In the genomic region with DNA sequence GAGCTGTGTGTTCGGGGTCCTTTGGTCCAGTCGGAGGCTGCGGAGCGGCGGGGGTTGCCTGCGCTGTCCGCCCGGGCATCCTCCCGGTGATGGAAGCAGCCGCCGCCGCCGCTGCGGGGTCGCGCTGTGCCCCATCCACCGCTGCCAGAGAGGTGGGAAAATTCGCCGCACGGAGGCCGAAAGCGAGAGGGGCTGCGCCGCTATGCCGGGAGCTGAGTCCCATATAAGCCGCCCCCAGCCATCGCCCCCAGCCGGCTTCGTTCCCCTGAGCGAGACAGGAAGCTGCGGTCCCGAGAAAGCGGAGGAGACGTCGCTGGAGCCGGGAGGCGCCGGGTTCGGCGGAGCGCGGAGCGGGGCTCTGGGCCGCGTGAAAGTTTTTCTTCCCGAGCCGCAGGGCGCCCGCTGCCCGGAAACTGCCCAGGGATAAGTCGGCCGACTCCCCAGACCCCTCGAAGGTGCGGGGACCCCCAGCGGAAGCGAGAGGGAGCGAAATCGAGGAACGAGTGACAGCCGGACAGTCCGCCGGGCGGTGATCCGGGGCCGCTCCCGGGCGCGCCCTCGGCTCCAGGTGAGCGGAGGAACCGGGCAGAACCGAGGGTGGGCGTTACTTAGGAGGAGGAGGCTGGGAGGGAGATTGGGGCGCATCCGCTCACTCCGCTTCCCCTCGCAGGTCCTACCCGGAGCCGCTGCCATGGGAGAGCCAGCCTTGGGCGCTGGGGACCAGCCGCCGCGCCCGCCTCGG, we compare ENCODE assay signal across 9 cellular contexts. TPM values are rescaled to one million over a fixed set of nuclear protein-coding genes. Genes with fewer than 3 reads are reported as not detected.
DNase-seq lines count a peak whose midpoint lies in the region; ATAC-seq, FAIRE-seq and TF ChIP-seq lines count a peak whose summit lies in the region.
"Had no signal": no experiment of that assay in that cellular context is flagged by ENCODE, and none has a peak within 500 bp of the region (broad histone marks: within the 10 kb centered on the region; RNA-seq: fewer than 3 reads in every experiment).

No MANE protein-coding gene starts in this region.

- no peak for FAIRE-seq in kidney (lab: Jason Lieb, UNC)
- FAIRE-seq: islet of Langerhans had no signal

- H3K4me1 ChIP-seq in breast epithelium: peaks cover 0 to 8% of the 10 kb centered on the region in 2 donors
- H3K4me1 ChIP-seq in kidney (ENCODE audit: control insufficient read depth in 1 of 2, insufficient read depth in 1 of 2, low read depth in 1 of 2, low read length in 2 of 2): peaks cover 0 to 3% of the 10 kb centered on the region in 2 donors

- no peak for TF ChIP-seq CTCF in breast epithelium (IDR thresholded peaks at IDR 0.05)
- no peak for TF ChIP-seq CTCF in kidney (IDR thresholded peaks at IDR 0.05; ENCODE audit: borderline replicate concordance, extremely low read depth, insufficient read depth)

- POLR2A ChIA-PET in T-cell (lab: Charles Lee): no interaction called here

- TF ChIP-seq POLR2A in breast epithelium (IDR thresholded peaks at IDR 0.05): no peak

- no peaks in the 10 kb centered on the region for H3K27me3 Mint-ChIP-seq in T-cell

- no peaks in the 10 kb centered on the region for H3K9me3 Mint-ChIP-seq in T-cell

- H3K27ac ChIP-seq in breast epithelium (peak overlapping the region in 1 of 2 donors; percentile 80), kidney (ENCODE audit: low read depth in 2 of 2, low read length in 2 of 2) (peak overlapping the region in 1 of 2 donors; percentile 57)

- peaks cover 44 to 48% (median 44%) of the 10 kb centered on the region in 3 donors for H3K4me1 Mint-ChIP-seq in T-cell

- no peaks in the 10 kb centered on the region for H3K36me3 ChIP-seq in breast epithelium
- no peaks in the 10 kb centered on the region for H3K36me3 ChIP-seq in kidney (ENCODE audit: control insufficient read depth in 1 of 2, insufficient read depth in 2 of 2, low read length in 2 of 2)

- no peak overlapping the region for H3K9ac ChIP-seq in kidney (ENCODE audit: low read length in 2 of 2)

- H3K27me3 ChIP-seq in breast epithelium: peaks cover 0 to 3% of the 10 kb centered on the region in 2 donors

- peak overlapping the region in 1 of 2 donors; percentile 71 for H3K27ac Mint-ChIP-seq in T-cell

- H3K9me3 ChIP-seq in breast epithelium: no peaks in the 10 kb centered on the region
- no peaks in the 10 kb centered on the region for H3K9me3 ChIP-seq in kidney (ENCODE audit: control insufficient read depth in 1 of 2, low read length in 2 of 2)

- peak; percentile 11 for ATAC-seq in HG03097 (IDR thresholded peaks at IDR 0.05; ENCODE audit: low FRiP score, unreplicated experiment)
- ATAC-seq in T-cell (replicated peaks in 1 of 4): peak; percentile 20 to 26 (median 22)

- DNase-seq in SIG-M5 treated with dmso at 0.1 percent for 504 hours (lab: John Stamatoyannopoulos, UW; ENCODE audit: unreplicated experiment) (peak; percentile 35), SIG-M5 (lab: John Stamatoyannopoulos, UW) (no peak), T-cell (peak in 24 of 34 experiments; percentile 3 to 53 (median 22)), breast epithelium (ENCODE audit: low spot score in 2 of 2) (no peak), kidney (peak; percentile 79), middle frontal gyrus (ENCODE audit: extremely low spot score, low spot score) (no peak)
- peak; percentile 27 to 33 for DNase-seq in stimulated activated CD4-positive, alpha-beta T cell treated with anti-CD3 and anti-CD28 coated beads, Interleukin-2, amount 100 ng/mL, for 48 hours

- no peaks in the 10 kb centered on the region for H3K36me3 Mint-ChIP-seq in T-cell

- H3K4me3 Mint-ChIP-seq in T-cell: peak overlapping the region; percentile 86 to 94 (median 87)

- intact Hi-C loops in breast epithelium (cut with DNase I; ENCODE audit: low total_unique reads): no loop called here
- intact Hi-C loops in kidney (cut with DNase I): no loop called here

- peak overlapping the region; percentile 66 to 97 (median 68) for H3K4me3 ChIP-seq in breast epithelium
- peak overlapping the region; percentile 49 to 81 for H3K4me3 ChIP-seq in kidney (ENCODE audit: low read length in 2 of 2)

- CTCF ChIA-PET in T-cell (lab: Charles Lee): interaction anchor here in 1 of 2 donors (0.5 to 1.2 kb wide), 2 partner anchors 50 to 832 kb away, joined by 3 read pairs; no protein-coding TSS in a partner anchor

RNA-seq across cellular contexts. Expression of gene CHST2, which starts 0.6 kb away (rescaled TPM):
- total RNA-seq in T-cell (1 to 10 TPM; 1.7 to 5.6 (median 4.4) TPM), breast epithelium (1 to 10 TPM; 3.0 to 6.9 (median 4.5) TPM), kidney (6.0 TPM)
- 4.4 TPM for polyA plus RNA-seq in kidney (ENCODE audit: insufficient read depth, low read depth, low replicate concordance)

Comparison
In these comparisons a context has a peak if more than half of its experiments do, and no peak if none do; other contexts are left out.
1. DNase-seq: peak in SIG-M5 treated with dmso at 0.1 percent for 504 hours (single experiment), T-cell (24 of 34), kidney (single experiment) and stimulated activated CD4-positive, alpha-beta T cell treated with anti-CD3 and anti-CD28 coated beads, Interleukin-2, amount 100 ng/mL, for 48 hours (2 of 2); none in SIG-M5 (single experiment), breast epithelium (0 of 2) and middle frontal gyrus (single experiment).